ENCODE assay signal across 33 cellular contexts in the genomic region with DNA sequence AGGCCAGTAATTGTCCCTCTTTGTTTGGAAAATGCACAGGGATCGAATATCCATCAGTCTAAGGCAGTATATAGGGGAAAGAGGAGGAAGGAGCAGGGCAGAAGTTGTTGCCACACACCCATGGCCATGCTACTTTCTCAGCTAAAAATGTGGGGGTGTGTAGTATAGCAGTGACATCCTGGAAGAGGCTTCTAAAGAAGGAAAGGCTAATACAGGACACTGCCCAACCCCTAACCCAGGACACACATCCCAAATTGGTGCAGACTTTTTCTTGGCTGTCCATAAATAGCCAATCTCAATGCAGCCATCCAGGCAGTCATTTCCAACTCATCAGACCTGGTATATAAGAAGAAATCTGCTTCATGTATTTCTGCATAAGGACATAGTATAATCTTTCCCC. TPM values are rescaled to one million over a fixed set of nuclear protein-coding genes. Genes with fewer than 3 reads are reported as not detected.
"Had no signal": no experiment of that assay in that cellular context is flagged by ENCODE, and none has a peak within 500 bp of the region (broad histone marks: within the 10 kb centered on the region; RNA-seq: fewer than 3 reads in every experiment).

No MANE protein-coding gene starts in this region.

- H3K4me2 ChIP-seq: neural progenitor cell, smooth muscle cell had no signal

- H3K9ac ChIP-seq: neural progenitor cell, parathyroid adenoma had no signal

- H3K9me3 Mint-ChIP-seq: naive B cell; naive thymus-derived CD8-positive, alpha-beta T cell; natural killer cell treated with Interleukin-12 subunit alpha and Interleukin-12 subunit beta and Interleukin-15 and Interleukin-18, amount 100 ng/mL, for 72 hours; neural progenitor cell; stimulated activated memory B cell treated with anti-CD40 and anti-IgM and Interleukin-4, amounts not matched to agents 10 μg/mL and 1 μg/mL and 100 μg/mL, for 72 hours; stimulated activated naive CD8-positive, alpha-beta T cell treated with anti-CD3 and anti-CD28 coated beads, Interleukin-15, amount 100 ng/mL, for 72 hours; type B pancreatic cell had no signal

- H3K9me3 ChIP-seq: ovary, right atrium auricular region, sigmoid colon, spleen, suprapubic skin, testis, tibial artery, transverse colon, upper lobe of right lung, uterus had no signal

- H3K4me3 ChIP-seq: neural progenitor cell, ovary, right atrium auricular region, sigmoid colon, skin epidermis, smooth muscle cell, spleen, suprapubic skin, testis, tibial artery, transverse colon, upper lobe of right lung, uterus had no signal

- DNase-seq: naive B cell; naive thymus-derived CD8-positive, alpha-beta T cell; occipital lobe; ovary; posterior cingulate gyrus; retina; sigmoid colon; spleen; stimulated activated CD4-positive, alpha-beta T cell treated with anti-CD3 and anti-CD28 coated beads, Interleukin-12 subunit alpha, Interleukin-12 subunit beta, amount 100 ng/mL, for 4 hours; stimulated activated CD4-positive, alpha-beta T cell treated with anti-CD3 and anti-CD28 coated beads, Interleukin-1b, Interleukin-23, amount 100 ng/mL, for 48 hours; stimulated activated CD4-positive, alpha-beta T cell treated with anti-CD3 and anti-CD28 coated beads, Interleukin-4, amount 100 ng/mL, for 1 hour; stimulated activated CD4-positive, alpha-beta T cell treated with anti-CD3 and anti-CD28 coated beads, Interleukin-4, amount 100 ng/mL, for 4 hours; stimulated activated CD8-positive, alpha-beta memory T cell treated with anti-CD3 and anti-CD28 coated beads, Interleukin-4, amount 100 ng/mL, for 48 hours; stimulated activated naive CD4-positive, alpha-beta T cell; stimulated activated naive CD8-positive, alpha-beta T cell treated with anti-CD3 and anti-CD28 coated beads, Interleukin-15, amount 100 ng/mL, for 72 hours; stimulated activated naive CD8-positive, alpha-beta T cell treated with anti-CD3 and anti-CD28 coated beads, Interleukin-15, Interleukin-2, amounts not matched to agents 100 U/mL and 50 U/mL, for 24 hours; substantia nigra; testis; tibial artery; transverse colon; upper lobe of right lung; uterus had no signal

- H3K4me1 Mint-ChIP-seq: naive B cell; naive thymus-derived CD8-positive, alpha-beta T cell; stimulated activated memory B cell treated with anti-CD40 and anti-IgM and Interleukin-4, amounts not matched to agents 10 μg/mL and 1 μg/mL and 100 μg/mL, for 72 hours; stimulated activated naive CD8-positive, alpha-beta T cell treated with anti-CD3 and anti-CD28 coated beads, Interleukin-15, amount 100 ng/mL, for 72 hours had no signal

- H3K27me3 Mint-ChIP-seq: naive B cell; natural killer cell treated with Interleukin-12 subunit alpha and Interleukin-12 subunit beta and Interleukin-15 and Interleukin-18, amount 100 ng/mL, for 72 hours; stimulated activated naive CD8-positive, alpha-beta T cell treated with anti-CD3 and anti-CD28 coated beads, Interleukin-15, amount 100 ng/mL, for 72 hours; type B pancreatic cell had no signal

- ATAC-seq: naive thymus-derived CD8-positive, alpha-beta T cell; natural killer cell treated with Interleukin-12 subunit alpha and Interleukin-12 subunit beta and Interleukin-15 and Interleukin-18, amount 100 ng/mL, for 72 hours; stimulated activated memory B cell treated with anti-CD40 and anti-IgM and Interleukin-4, amounts not matched to agents 10 μg/mL and 1 μg/mL and 100 μg/mL, for 72 hours; stimulated activated naive CD8-positive, alpha-beta T cell treated with anti-CD3 and anti-CD28 coated beads, Interleukin-15, amount 100 ng/mL, for 72 hours; stimulated activated naive CD8-positive, alpha-beta T cell treated with anti-CD3 and anti-CD28 coated beads, Interleukin-15, Interleukin-2, amounts not matched to agents 100 U/mL and 50 U/mL, for 24 hours; upper lobe of right lung had no signal

- H3K27me3 ChIP-seq: neural progenitor cell, ovary, right atrium auricular region, sigmoid colon, spleen, suprapubic skin, testis, tibial artery, transverse colon, upper lobe of right lung, uterus had no signal

- H2AFZ ChIP-seq: neural progenitor cell, parathyroid adenoma had no signal

- H3K79me2 ChIP-seq: parathyroid adenoma had no signal

- H3K27ac Mint-ChIP-seq: naive B cell; naive thymus-derived CD8-positive, alpha-beta T cell; natural killer cell treated with Interleukin-12 subunit alpha and Interleukin-12 subunit beta and Interleukin-15 and Interleukin-18, amount 100 ng/mL, for 72 hours; neural progenitor cell; progenitor cell of endocrine pancreas; stimulated activated memory B cell treated with anti-CD40 and anti-IgM and Interleukin-4, amounts not matched to agents 10 μg/mL and 1 μg/mL and 100 μg/mL, for 72 hours; stimulated activated naive CD8-positive, alpha-beta T cell treated with anti-CD3 and anti-CD28 coated beads, Interleukin-15, amount 100 ng/mL, for 72 hours; type B pancreatic cell had no signal

- H3K36me3 Mint-ChIP-seq: naive B cell; natural killer cell treated with Interleukin-12 subunit alpha and Interleukin-12 subunit beta and Interleukin-15 and Interleukin-18, amount 100 ng/mL, for 72 hours; neural progenitor cell; stimulated activated memory B cell treated with anti-CD40 and anti-IgM and Interleukin-4, amounts not matched to agents 10 μg/mL and 1 μg/mL and 100 μg/mL, for 72 hours; type B pancreatic cell had no signal

- H3K36me3 ChIP-seq: neural progenitor cell, ovary, right atrium auricular region, sigmoid colon, spleen, suprapubic skin, tibial artery, transverse colon, upper lobe of right lung, uterus had no signal

- H3K4me1 ChIP-seq: parathyroid adenoma, right atrium auricular region, sigmoid colon, spleen, suprapubic skin, testis, tibial artery, transverse colon, upper lobe of right lung, uterus had no signal

- H3K4me3 Mint-ChIP-seq: naive B cell; naive thymus-derived CD8-positive, alpha-beta T cell; natural killer cell treated with Interleukin-12 subunit alpha and Interleukin-12 subunit beta and Interleukin-15 and Interleukin-18, amount 100 ng/mL, for 72 hours; neural progenitor cell; stimulated activated memory B cell treated with anti-CD40 and anti-IgM and Interleukin-4, amounts not matched to agents 10 μg/mL and 1 μg/mL and 100 μg/mL, for 72 hours; stimulated activated naive CD8-positive, alpha-beta T cell treated with anti-CD3 and anti-CD28 coated beads, Interleukin-15, amount 100 ng/mL, for 72 hours; type B pancreatic cell had no signal

- H3K27ac ChIP-seq: neural progenitor cell, ovary, parathyroid adenoma, right atrium auricular region, sigmoid colon, skin epidermis, spleen, suprapubic skin, testis, tibial artery, transverse colon, upper lobe of right lung, uterus had no signal

RNA-seq across cellular contexts. Expression of a gene that starts 33.1 kb away (rescaled TPM):
- total RNA-seq: pulmonary artery endothelial cell had no signal
